In the genomic region with DNA sequence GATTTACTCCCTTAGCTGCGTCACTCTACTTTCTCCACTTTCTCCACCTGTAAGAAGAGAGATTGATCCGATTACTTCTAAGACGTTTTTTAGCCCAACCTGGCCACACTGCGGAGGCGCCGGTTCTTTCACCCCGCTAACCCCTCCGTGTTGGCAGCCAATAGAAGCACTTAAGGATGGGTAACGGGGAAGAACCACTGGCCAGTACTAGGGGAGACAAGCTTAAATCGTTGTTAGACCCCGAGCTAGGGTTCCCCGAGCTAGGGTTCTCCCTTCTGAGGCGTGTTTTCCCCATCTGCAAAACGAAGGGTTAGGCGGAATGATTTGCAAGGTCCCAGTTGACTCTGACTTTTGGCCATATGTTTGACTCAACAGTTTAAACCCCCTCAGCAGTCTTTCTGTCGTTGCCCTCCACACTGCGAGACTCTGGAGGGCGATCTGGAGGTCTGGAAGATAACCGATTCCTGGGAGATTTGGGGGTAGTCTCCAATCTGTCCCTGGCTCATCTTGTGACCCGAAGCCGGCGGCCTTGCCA, we compare ENCODE assay signal across 8 cellular contexts. TPM values are rescaled to one million over a fixed set of nuclear protein-coding genes. Genes with fewer than 3 reads are reported as not detected.
DNase-seq lines count a peak whose midpoint lies in the region; ATAC-seq and TF ChIP-seq lines count a peak whose summit lies in the region.

No MANE protein-coding gene starts in this region.

- DNase-seq in cardiac muscle cell (ENCODE audit: low read depth in 1 of 2, low spot score in 1 of 2) (peak in 1 of 2 donors; percentile 26), Right ventricle myocardium inferior (ENCODE audit: missing footprints) (no peak), SK-MEL-5 (ENCODE audit: low read depth, low spot score) (peak; percentile 34), epithelial cell of esophagus (ENCODE audit: low read depth) (peak; percentile 27), GM20000 (ENCODE audit: low spot score) (no peak)
- DNase-seq in activated CD4-positive, alpha-beta T cell treated with anti-CD3 and anti-CD28 coated beads, Interleukin-2, amount 50 U/mL, for 48 hours: no peak

- TF ChIP-seq CTCF in cardiac muscle cell (IDR thresholded peaks at IDR 0.05; ENCODE audit: low read depth, low read length) (no peak), epithelial cell of esophagus (IDR thresholded peaks at IDR 0.05; ENCODE audit: insufficient read depth, low read depth, low read length, missing control alignments) (no peak), nephron (IDR thresholded peaks at IDR 0.05; ENCODE audit: unreplicated experiment in 3 of 3) (no peak), GM20000 (IDR thresholded peaks at IDR 0.05; ENCODE audit: extremely low read depth, missing control alignments) (no peak)

- in situ Hi-C loops in SK-MEL-5 (cut with HindIII; ENCODE audit: low pct_unique_long_range_greater_than_20kb, low sequenced_read_pairs): no loop called here

- H3K27me3 ChIP-seq in cardiac muscle cell: no peaks in the 10 kb centered on the region

- H3K9me3 Mint-ChIP-seq in nephron: peaks cover 5% of the 10 kb centered on the region

- H3K36me3 ChIP-seq in cardiac muscle cell: no peaks in the 10 kb centered on the region

- peak overlapping the region; percentile 62 to 86 (median 85) for H3K27ac Mint-ChIP-seq in nephron

- peaks cover 14% of the 10 kb centered on the region for H3K36me3 Mint-ChIP-seq in nephron (ENCODE audit: low read depth)

- H3K4me1 ChIP-seq in cardiac muscle cell (ENCODE audit: low read depth): peaks cover 7% of the 10 kb centered on the region

- H3K4me3 ChIP-seq in cardiac muscle cell (peak overlapping the region; percentile 60), epithelial cell of esophagus (ENCODE audit: low read length) (peak overlapping the region; percentile 95)

- peaks cover 20% of the 10 kb centered on the region for H3K4me1 Mint-ChIP-seq in nephron

- no peaks in the 10 kb centered on the region for H3K9me3 ChIP-seq in cardiac muscle cell (ENCODE audit: low read depth)

- H3K27ac ChIP-seq in cardiac muscle cell: peak overlapping the region; percentile 31

- intact Hi-C loops in Right ventricle myocardium inferior (cut with DNase I): loop anchor here (2.0 to 5.0 kb wide), 3 partner anchors 74 to 576 kb away; a partner anchor contains a TSS

- H3K27me3 Mint-ChIP-seq in nephron (ENCODE audit: low read depth): no peaks in the 10 kb centered on the region

- peak overlapping the region; percentile 87 to 94 (median 93) for H3K4me3 Mint-ChIP-seq in nephron

- ATAC-seq in Right ventricle myocardium inferior: no peak
- ATAC-seq in HG02852 (IDR thresholded peaks at IDR 0.05; ENCODE audit: unreplicated experiment): peak; percentile 11

RNA-seq across cellular contexts. Expression of a gene that starts 0.6 kb away (rescaled TPM):
- total RNA-seq in cardiac muscle cell (8.2 and 8.3 TPM in 2 replicates), Right ventricle myocardium inferior (13.3 TPM)
- polyA plus RNA-seq in cardiac muscle cell: 12.9 and 18.2 TPM in 2 replicates
- 32.1 and 35.2 TPM in 2 replicates for total RNA-seq in SK-MEL-5 (2014; rRNA removed; shearing (Covaris generic))
- polyA plus RNA-seq in SK-MEL-5 (2015; cell fraction: cytosol; rRNA removed): 28.1 and 34.3 TPM in 2 replicates
- 11.7 and 16.4 TPM in 2 replicates for polyA plus RNA-seq in SK-MEL-5 (2015; cell fraction: nucleus; rRNA removed)

Comparison
In these comparisons a context has a peak if more than half of its experiments do, and no peak if none do; other contexts are left out.
1. DNase-seq: peak in SK-MEL-5 (single experiment) and epithelial cell of esophagus (single experiment); none in Right ventricle myocardium inferior (single experiment), GM20000 (single experiment) and activated CD4-positive, alpha-beta T cell treated with anti-CD3 and anti-CD28 coated beads, Interleukin-2, amount 50 U/mL, for 48 hours (0 of 2).